Comparison of ENCODE assay signal across 8 cellular contexts in the genomic region with DNA sequence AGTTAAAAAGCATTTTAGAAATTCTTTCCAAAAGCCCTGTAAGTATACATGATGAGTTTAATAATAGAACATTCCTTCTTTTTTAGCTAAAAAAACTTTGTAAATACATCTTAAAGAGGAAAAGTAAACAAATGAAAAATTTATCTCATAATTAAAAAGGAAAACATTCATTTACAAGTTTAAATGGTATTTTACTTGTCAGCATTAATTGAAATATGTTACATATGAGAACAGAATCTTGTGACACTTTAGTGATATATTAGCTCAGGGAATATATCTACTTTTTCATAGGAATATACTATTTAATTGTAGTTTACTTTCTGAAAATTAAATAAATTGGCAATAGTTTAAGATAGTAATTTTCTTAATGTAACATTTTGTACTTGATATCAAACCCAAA.
DNase-seq lines count a peak whose midpoint lies in the region; ATAC-seq, FAIRE-seq and TF ChIP-seq lines count a peak whose summit lies in the region.
"Not testable (repeated sequence)": the region's sequence is repeated elsewhere in the genome, so short reads cannot be mapped to it uniquely, and the experiment has no call there.

No MANE protein-coding gene starts in this region.

- not testable (repeated sequence) for H3K27ac ChIP-seq in naive thymus-derived CD4-positive, alpha-beta T cell (ENCODE audit: low read depth, low read length)
- peak overlapping the region; percentile 0 to 48 (median 39) for H3K27ac ChIP-seq in thyroid gland

- intact Hi-C loops in naive thymus-derived CD4-positive, alpha-beta T cell (cut with micrococcal nuclease) = loop anchor here in 1 of 2 donors (10.0 kb wide), 1 partner anchor 46 kb away; no protein-coding TSS in a partner anchor
- intact Hi-C loops in thyroid gland (cut with DNase I) = not testable (repeated sequence)

- H3K9me3 Mint-ChIP-seq in activated naive CD4-positive, alpha-beta T cell treated with anti-CD3 and anti-CD28 coated beads, Interleukin-2, amount 50 U/mL, for 24 hours; naive thymus-derived CD4-positive, alpha-beta T cell: not testable (repeated sequence)

- H3K4me3 Mint-ChIP-seq in activated naive CD4-positive, alpha-beta T cell treated with anti-CD3 and anti-CD28 coated beads, Interleukin-2, amount 50 U/mL, for 24 hours; naive thymus-derived CD4-positive, alpha-beta T cell: not testable (repeated sequence)

- H3K4me3 ChIP-seq in naive thymus-derived CD4-positive, alpha-beta T cell (ENCODE audit: low read length); thyroid gland (replicated peaks in 1 of 3): not testable (repeated sequence)

- H3K4me1 ChIP-seq in naive thymus-derived CD4-positive, alpha-beta T cell (ENCODE audit: control insufficient read depth in 2 of 2, insufficient read depth in 2 of 2, low read length in 2 of 2); thyroid gland: not testable (repeated sequence)

- TF ChIP-seq CTCF in thyroid gland (IDR thresholded peaks at IDR 0.05) = not testable (repeated sequence)

- TF ChIP-seq POLR2A in thyroid gland (IDR thresholded peaks at IDR 0.05) = not testable (repeated sequence)

- not testable (repeated sequence) for H3K27me3 Mint-ChIP-seq in activated naive CD4-positive, alpha-beta T cell treated with anti-CD3 and anti-CD28 coated beads, Interleukin-2, amount 50 U/mL, for 24 hours; naive thymus-derived CD4-positive, alpha-beta T cell

- H3K9me3 ChIP-seq in naive thymus-derived CD4-positive, alpha-beta T cell (ENCODE audit: control insufficient read depth in 2 of 3, low read length in 3 of 3); thyroid gland: not testable (repeated sequence)

- peaks cover 19% of the 10 kb centered on the region for H3K36me3 Mint-ChIP-seq in activated naive CD4-positive, alpha-beta T cell treated with anti-CD3 and anti-CD28 coated beads, Interleukin-2, amount 50 U/mL, for 24 hours
- H3K36me3 Mint-ChIP-seq in naive thymus-derived CD4-positive, alpha-beta T cell = peaks cover 10 to 46% (median 37%) of the 10 kb centered on the region in 5 donors

- not testable (repeated sequence) for ATAC-seq in naive thymus-derived CD4-positive, alpha-beta T cell

- peak; percentile 94 for FAIRE-seq in A204.1 (lab: Jason Lieb, UNC)
- peak; percentile 92 for FAIRE-seq in G401.6 (lab: Jason Lieb, UNC)
- FAIRE-seq in RCC 7860 (lab: Jason Lieb, UNC) = peak; percentile 52
- FAIRE-seq in colon (lab: Jason Lieb, UNC) = peak; percentile 86
- peak; percentile 99 for FAIRE-seq in islet of Langerhans (lab: Jason Lieb, UNC)

- DNase-seq in RCC 7860 (ENCODE audit: low spot score); naive thymus-derived CD4-positive, alpha-beta T cell; thyroid gland: not testable (repeated sequence)

- CTCF ChIA-PET in naive thymus-derived CD4-positive, alpha-beta T cell (lab: Charles Lee) = not testable (repeated sequence)

- peaks cover 47% of the 10 kb centered on the region for H3K4me1 Mint-ChIP-seq in activated naive CD4-positive, alpha-beta T cell treated with anti-CD3 and anti-CD28 coated beads, Interleukin-2, amount 50 U/mL, for 24 hours
- H3K4me1 Mint-ChIP-seq in naive thymus-derived CD4-positive, alpha-beta T cell = peaks cover 0 to 47% (median 25%) of the 10 kb centered on the region in 7 donors

- H3K27me3 ChIP-seq in naive thymus-derived CD4-positive, alpha-beta T cell (ENCODE audit: control insufficient read depth in 2 of 2, insufficient read depth in 2 of 2, low read length in 2 of 2); thyroid gland: not testable (repeated sequence)

- H3K27ac Mint-ChIP-seq in activated naive CD4-positive, alpha-beta T cell treated with anti-CD3 and anti-CD28 coated beads, Interleukin-2, amount 50 U/mL, for 24 hours = peak overlapping the region; percentile 6
- peak overlapping the region in 6 of 9 donors; percentile 10 to 73 (median 46) for H3K27ac Mint-ChIP-seq in naive thymus-derived CD4-positive, alpha-beta T cell

- H3K36me3 ChIP-seq in naive thymus-derived CD4-positive, alpha-beta T cell (ENCODE audit: control insufficient read depth in 2 of 3, insufficient read depth in 3 of 3, low read length in 3 of 3) = peaks cover 20 to 83% (median 31%) of the 10 kb centered on the region in 3 experiments
- not testable (repeated sequence) for H3K36me3 ChIP-seq in thyroid gland

- POLR2A ChIA-PET in naive thymus-derived CD4-positive, alpha-beta T cell (lab: Charles Lee) = interaction anchor here (2.0 to 3.9 kb wide), 2 partner anchors 52 to 66 kb away, joined by 9 to 14 read pairs; a partner anchor contains a TSS
